In genomic region chr1:89273324-89273778, GRCh38 we compare ENCODE assay signal across 17 cellular contexts. TPM values are rescaled to one million over a fixed set of nuclear protein-coding genes. Genes with fewer than 3 reads are reported as not detected.
DNase-seq lines count a peak whose midpoint lies in the region; ATAC-seq and TF ChIP-seq lines count a peak whose summit lies in the region.
"Had no signal": no experiment of that assay in that cellular context is flagged by ENCODE, and none has a peak within 500 bp of the region (broad histone marks: within the 10 kb centered on the region; RNA-seq: fewer than 3 reads in every experiment).

No MANE protein-coding gene starts in this region.

- intact Hi-C loops in right cardiac atrium (cut with DNase I) (loop anchor here in 1 of 4 donors (10.0 kb wide), 1 partner anchor 79 kb away; the partner anchor contains the start of gene GBP4), left ventricle myocardium inferior (cut with micrococcal nuclease) (no loop called here), upper lobe of right lung (cut with DNase I) (loop anchor here (10.0 kb wide), 1 partner anchor 81 kb away; no protein-coding TSS in a partner anchor), vagina (cut with DNase I) (no loop called here)

- 94% methylated on average over 13 of the region's 13 CpGs for WGBS in right cardiac atrium

- no peaks in the 10 kb centered on the region for H3K36me3 ChIP-seq in left ventricle myocardium inferior
- no peaks in the 10 kb centered on the region for H3K36me3 ChIP-seq in upper lobe of right lung
- no peaks in the 10 kb centered on the region for H3K36me3 ChIP-seq in vagina
- H3K36me3 ChIP-seq: gastrocnemius medialis, lower lobe of right lung had no signal

- H3K27me3 ChIP-seq in right cardiac atrium (ENCODE audit: control insufficient read depth, insufficient read depth) = no peaks in the 10 kb centered on the region
- H3K27me3 ChIP-seq in left ventricle myocardium inferior (ENCODE audit: low read depth) = no peaks in the 10 kb centered on the region
- H3K27me3 ChIP-seq in upper lobe of right lung = no peaks in the 10 kb centered on the region
- no peaks in the 10 kb centered on the region for H3K27me3 ChIP-seq in vagina
- H3K27me3 ChIP-seq: body of pancreas, gastrocnemius medialis had no signal

- H3K9me3 ChIP-seq in right cardiac atrium (ENCODE audit: control insufficient read depth, low read length) (no peaks in the 10 kb centered on the region), left ventricle myocardium inferior (replicated peaks) (peaks cover 5% of the 10 kb centered on the region), upper lobe of right lung (no peaks in the 10 kb centered on the region), vagina (no peaks in the 10 kb centered on the region)
- H3K9me3 ChIP-seq: body of pancreas, gastrocnemius medialis, lower lobe of right lung had no signal

- H3K4me1 Mint-ChIP-seq in immature natural killer cell = peaks cover 50 to 84% of the 10 kb centered on the region in 2 donors

- H3K27ac ChIP-seq in right cardiac atrium (ENCODE audit: low read length) (no peak overlapping the region), left ventricle myocardium inferior (replicated peaks) (no peak overlapping the region), upper lobe of right lung (no peak overlapping the region), vagina (no peak overlapping the region)
- H3K27ac ChIP-seq: body of pancreas, gastrocnemius medialis had no signal

- DNase-seq in right cardiac atrium (peak in 2 of 3 donors; percentile 35 to 44), left ventricle myocardium inferior (no peak), immature natural killer cell (no peak), upper lobe of right lung (no peak), vagina (ENCODE audit: extremely low spot score in 2 of 2) (no peak), medulla oblongata (ENCODE audit: extremely low spot score) (no peak), kidney tubule cell (ENCODE audit: low spot score) (no peak)
- peak; percentile 22 for DNase-seq in activated CD8-positive, alpha-beta memory T cell treated with anti-CD3 and anti-CD28 coated beads, Interleukin-2, amount 50 U/mL, for 4 hours
- DNase-seq: H7, Karpas-422, NCI-H1417 treated with DMSO at 0.1 percent for 48 hours, NCI-H226, SW 1271 had no signal

- ATAC-seq in right cardiac atrium (peak in 1 of 2 donors; percentile 45), upper lobe of right lung (peak; percentile 31)
- ATAC-seq: body of pancreas, gastrocnemius medialis had no signal

- H3K36me3 Mint-ChIP-seq in immature natural killer cell = peaks cover 13 to 37% (median 18%) of the 10 kb centered on the region in 3 donors

- TF ChIP-seq POLR2A in vagina (IDR thresholded peaks at IDR 0.05) = no peak

- peaks cover 0 to 5% (median 3%) of the 10 kb centered on the region in 6 donors for H3K9me3 Mint-ChIP-seq in immature natural killer cell

- TF ChIP-seq CTCF in left ventricle myocardium inferior (IDR thresholded peaks at IDR 0.05; ENCODE audit: borderline replicate concordance) (no peak), upper lobe of right lung (IDR thresholded peaks at IDR 0.05) (no peak), vagina (IDR thresholded peaks at IDR 0.05) (no peak)

- peak overlapping the region; percentile 91 to 100 (median 100) for H3K4me3 Mint-ChIP-seq in immature natural killer cell

- H3K4me1 ChIP-seq in right cardiac atrium (ENCODE audit: control insufficient read depth, insufficient read depth, low read length) (no peaks in the 10 kb centered on the region), left ventricle myocardium inferior (peaks cover 9% of the 10 kb centered on the region), upper lobe of right lung (peaks cover 7% of the 10 kb centered on the region), vagina (peaks cover 9% of the 10 kb centered on the region)
- H3K4me1 ChIP-seq: body of pancreas had no signal

- peaks cover 6 to 9% (median 7%) of the 10 kb centered on the region in 3 donors for H3K27me3 Mint-ChIP-seq in immature natural killer cell (ENCODE audit: low read depth in 3 of 3)

- peak overlapping the region; percentile 90 to 97 (median 96) for H3K27ac Mint-ChIP-seq in immature natural killer cell

- no peak overlapping the region for H3K4me3 ChIP-seq in right cardiac atrium (ENCODE audit: low read length)
- no peak overlapping the region for H3K4me3 ChIP-seq in left ventricle myocardium inferior
- no peak overlapping the region for H3K4me3 ChIP-seq in upper lobe of right lung
- H3K4me3 ChIP-seq in vagina = no peak overlapping the region
- H3K4me3 ChIP-seq: body of pancreas had no signal

RNA-seq across cellular contexts. Expression of gene GBP5, which starts 0.7 kb away (rescaled TPM):
- total RNA-seq in right cardiac atrium (1 to 10 TPM in 2 of 4 donors, under 1 TPM in 2; 0.75 to 2.0 (median 1.2) TPM), left ventricle myocardium inferior (0.44 TPM), upper lobe of right lung (5.4 TPM), vagina (4.2 TPM)
- polyA plus RNA-seq in right cardiac atrium (0.48 TPM), immature natural killer cell (100 to 1,000 TPM in 1 of 3 donors, 10 to 100 TPM in 2; 74.4 to 212 (median 90.8) TPM)
- total RNA-seq: epithelial cell of proximal tubule, H7 had no signal

Comparison
In these comparisons a context has a peak if more than half of its experiments do, and no peak if none do; other contexts are left out.
1. DNase-seq: peak in right cardiac atrium (2 of 3) and activated CD8-positive, alpha-beta memory T cell treated with anti-CD3 and anti-CD28 coated beads, Interleukin-2, amount 50 U/mL, for 4 hours (single experiment); none in left ventricle myocardium inferior (single experiment), immature natural killer cell (0 of 3), upper lobe of right lung (single experiment), vagina (0 of 2), medulla oblongata (single experiment) and kidney tubule cell (single experiment).